Comparison of ENCODE assay signal across 8 cellular contexts in the genomic region with DNA sequence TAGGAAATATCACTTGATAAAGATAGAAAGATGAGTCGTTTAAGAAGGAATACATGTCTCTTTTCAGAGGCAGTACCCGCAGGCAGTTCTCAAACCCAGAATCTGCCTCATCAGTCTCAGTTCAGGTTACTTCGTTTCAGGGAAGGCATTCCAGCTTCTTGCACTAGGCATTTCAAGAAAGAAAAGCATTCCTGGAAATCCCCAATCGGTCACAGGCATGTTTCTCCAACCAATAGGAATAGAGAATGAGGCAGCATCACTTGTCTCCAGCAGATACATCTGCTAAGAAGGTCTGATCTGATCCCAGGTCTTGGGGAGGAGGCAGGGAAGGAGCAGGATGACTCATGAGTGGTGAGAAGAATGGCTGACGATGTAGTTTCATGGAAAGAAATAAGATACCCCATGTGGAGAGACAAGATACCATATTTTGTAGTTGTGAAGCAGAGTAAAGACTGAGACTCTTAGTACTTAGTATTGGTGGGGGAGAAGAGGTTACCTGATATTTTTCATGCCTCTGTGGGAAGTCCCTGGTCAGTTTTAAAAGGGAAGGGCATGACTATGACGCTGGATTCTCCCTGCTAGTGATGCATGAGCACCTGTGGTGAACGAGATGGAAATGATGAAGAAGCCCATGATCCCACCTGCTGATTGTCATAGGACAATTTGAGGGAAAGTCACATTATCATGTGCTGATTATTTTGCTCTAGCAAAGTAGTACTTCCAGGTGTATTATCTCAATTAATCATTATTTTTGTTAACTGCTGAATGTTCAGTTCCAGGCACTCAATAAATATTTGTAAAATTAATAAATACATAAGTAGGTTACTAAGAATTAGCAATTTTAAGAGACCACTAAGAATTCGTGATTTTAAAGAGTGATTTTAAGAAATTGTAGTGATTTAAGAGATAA. TPM values are rescaled to one million over a fixed set of nuclear protein-coding genes. Genes with fewer than 3 reads are reported as not detected.
DNase-seq lines count a peak whose midpoint lies in the region; ATAC-seq and TF ChIP-seq lines count a peak whose summit lies in the region.

No MANE protein-coding gene starts in this region.

- H3K27ac Mint-ChIP-seq in CD4-positive, alpha-beta memory T cell = peak overlapping the region in 1 of 7 donors; percentile 50
- no peak overlapping the region for H3K27ac Mint-ChIP-seq in activated T-cell treated with anti-CD3 and anti-CD28 coated beads, Interleukin-2, amount 50 U/mL, for 72 hours
- no peak overlapping the region for H3K27ac Mint-ChIP-seq in neural crest cell (ENCODE audit: unreplicated experiment)

- CTCF ChIA-PET in CD4-positive, alpha-beta memory T cell (lab: Charles Lee; ENCODE audit: partially characterized antibody) = interaction anchor here (0.8 kb wide), 1 partner anchor 11 kb away, joined by 3 read pairs; no protein-coding TSS in a partner anchor

- no peaks in the 10 kb centered on the region for H3K27me3 ChIP-seq in CD4-positive, alpha-beta memory T cell (ENCODE audit: insufficient read depth, low read length)

- peak; percentile 61 to 77 (median 71) for DNase-seq in CD4-positive, alpha-beta memory T cell
- peak; percentile 96 for DNase-seq in NOMO-1 treated with DMSO at 0.1 percent for 48 hours (lab: John Stamatoyannopoulos, UW; ENCODE audit: unreplicated experiment)
- DNase-seq in activated T-cell treated with anti-CD3 and anti-CD28 coated beads, Interleukin-2, amount 50 U/mL, for 72 hours = peak; percentile 48 to 49
- peak; percentile 92 for DNase-seq in fibroblast of villous mesenchyme (ENCODE audit: low read depth)
- peak; percentile 78 for DNase-seq in neural crest cell (ENCODE audit: low read depth, low spot score)
- DNase-seq in GF-D8 (lab: John Stamatoyannopoulos, UW) = no peak

- POLR2A ChIA-PET in CD4-positive, alpha-beta memory T cell (lab: Charles Lee; ENCODE audit: partially characterized antibody) = interaction anchor here (1.4 kb wide), 1 partner anchor 13 kb away, joined by 3 read pairs; no protein-coding TSS in a partner anchor

- H3K27me3 Mint-ChIP-seq in CD4-positive, alpha-beta memory T cell = no peaks in the 10 kb centered on the region
- H3K27me3 Mint-ChIP-seq in activated T-cell treated with anti-CD3 and anti-CD28 coated beads, Interleukin-2, amount 50 U/mL, for 72 hours (ENCODE audit: low read depth) = no peaks in the 10 kb centered on the region
- H3K27me3 Mint-ChIP-seq in neural crest cell (ENCODE audit: low read depth) = peaks cover 19% of the 10 kb centered on the region

- peaks cover 0 to 5% (median 2%) of the 10 kb centered on the region in 4 donors for H3K4me1 Mint-ChIP-seq in CD4-positive, alpha-beta memory T cell
- H3K4me1 Mint-ChIP-seq in activated T-cell treated with anti-CD3 and anti-CD28 coated beads, Interleukin-2, amount 50 U/mL, for 72 hours (ENCODE audit: low read depth) = no peaks in the 10 kb centered on the region
- no peaks in the 10 kb centered on the region for H3K4me1 Mint-ChIP-seq in neural crest cell

- peak overlapping the region in 1 of 2 donors; percentile 12 for H3K4me3 ChIP-seq in CD4-positive, alpha-beta memory T cell (ENCODE audit: low read length in 2 of 2)
- no peak overlapping the region for H3K4me3 ChIP-seq in fibroblast of villous mesenchyme (ENCODE audit: low read depth, low read length)

- no peaks in the 10 kb centered on the region for H3K9me3 ChIP-seq in CD4-positive, alpha-beta memory T cell (ENCODE audit: control insufficient read depth in 1 of 2, low read length in 2 of 2)

- no peak overlapping the region for H3K4me3 Mint-ChIP-seq in CD4-positive, alpha-beta memory T cell
- no peak overlapping the region for H3K4me3 Mint-ChIP-seq in activated T-cell treated with anti-CD3 and anti-CD28 coated beads, Interleukin-2, amount 50 U/mL, for 72 hours
- H3K4me3 Mint-ChIP-seq in neural crest cell = no peak overlapping the region

- H3K36me3 Mint-ChIP-seq in CD4-positive, alpha-beta memory T cell = no peaks in the 10 kb centered on the region
- no peaks in the 10 kb centered on the region for H3K36me3 Mint-ChIP-seq in activated T-cell treated with anti-CD3 and anti-CD28 coated beads, Interleukin-2, amount 50 U/mL, for 72 hours (ENCODE audit: insufficient read depth in 2 of 2)
- H3K36me3 Mint-ChIP-seq in neural crest cell (ENCODE audit: low read depth) = no peaks in the 10 kb centered on the region

- peak overlapping the region; percentile 67 for H3K27ac ChIP-seq in CD4-positive, alpha-beta memory T cell (ENCODE audit: low read depth, low read length)

- ATAC-seq in GM19025 (IDR thresholded peaks at IDR 0.05; ENCODE audit: low read depth, unreplicated experiment) (peak; percentile 90), HG03103 (IDR thresholded peaks at IDR 0.05; ENCODE audit: low read depth, unreplicated experiment) (peak; percentile 85)
- ATAC-seq in activated T-cell treated with anti-CD3 and anti-CD28 coated beads, Interleukin-2, amount 50 U/mL, for 72 hours (replicated peaks in 1 of 2) = peak; percentile 99

- no peaks in the 10 kb centered on the region for H3K36me3 ChIP-seq in CD4-positive, alpha-beta memory T cell (ENCODE audit: insufficient read depth, low read length)

- H3K4me1 ChIP-seq in CD4-positive, alpha-beta memory T cell (ENCODE audit: insufficient read depth, low read length) = peaks cover 15% of the 10 kb centered on the region

- intact Hi-C loops in CD4-positive, alpha-beta memory T cell (cut with micrococcal nuclease) = loop anchor here (1.0 kb wide), 1 partner anchor 13 kb away; no protein-coding TSS in a partner anchor

- TF ChIP-seq CTCF in fibroblast of villous mesenchyme (IDR thresholded peaks at IDR 0.05; ENCODE audit: insufficient read depth, low read depth, low read length) = no peak
- TF ChIP-seq CTCF in neural crest cell (conservative IDR thresholded peaks at IDR 0.05) = no peak

- H3K9me3 Mint-ChIP-seq in CD4-positive, alpha-beta memory T cell = no peaks in the 10 kb centered on the region
- H3K9me3 Mint-ChIP-seq in activated T-cell treated with anti-CD3 and anti-CD28 coated beads, Interleukin-2, amount 50 U/mL, for 72 hours = no peaks in the 10 kb centered on the region
- H3K9me3 Mint-ChIP-seq in neural crest cell = no peaks in the 10 kb centered on the region

RNA-seq across cellular contexts. Expression of gene HLA-DRB1, which starts 20.3 kb away (rescaled TPM):
- 10 to 100 TPM; 14.2 to 14.3 TPM for total RNA-seq in CD4-positive, alpha-beta memory T cell
- 10 to 100 TPM in 1 of 2 donors, 1 to 10 TPM in 1; 6.9 to 31.6 TPM for polyA plus RNA-seq in CD4-positive, alpha-beta memory T cell
- 10 to 100 TPM in 1 of 2 donors, 1 to 10 TPM in 1; 7.4 to 15.1 TPM for total RNA-seq in activated T-cell treated with anti-CD3 and anti-CD28 coated beads, Interleukin-2, amount 50 U/mL, for 72 hours
- not detected in 2 replicates for total RNA-seq in fibroblast of villous mesenchyme
- total RNA-seq in neural crest cell = 0.66 and 0.84 TPM in 2 replicates

RNA-seq across cellular contexts. Expression of gene HLA-DQA1, which starts 27.2 kb away (rescaled TPM):
- 1 to 10 TPM; 5.8 to 6.7 TPM for total RNA-seq in CD4-positive, alpha-beta memory T cell
- polyA plus RNA-seq in CD4-positive, alpha-beta memory T cell = 1 to 10 TPM in 1 of 2 donors, not detected in 1; 4.7 TPM
- total RNA-seq in activated T-cell treated with anti-CD3 and anti-CD28 coated beads, Interleukin-2, amount 50 U/mL, for 72 hours = 1 to 10 TPM; 2.2 to 3.7 TPM
- total RNA-seq in fibroblast of villous mesenchyme = not detected in 2 replicates
- not detected in 2 replicates for total RNA-seq in neural crest cell

RNA-seq across cellular contexts. Expression of gene HLA-DQB1, which starts 56.5 kb away (rescaled TPM):
- total RNA-seq in CD4-positive, alpha-beta memory T cell = 1 to 10 TPM; 6.3 to 9.9 TPM
- polyA plus RNA-seq in CD4-positive, alpha-beta memory T cell = 10 to 100 TPM in 1 of 2 donors, 1 to 10 TPM in 1; 1.4 to 11.1 TPM
- total RNA-seq in activated T-cell treated with anti-CD3 and anti-CD28 coated beads, Interleukin-2, amount 50 U/mL, for 72 hours = 1 to 10 TPM; 2.5 to 2.9 TPM
- total RNA-seq in fibroblast of villous mesenchyme (not detected in 2 replicates), neural crest cell (0.18 and 0.23 TPM in 2 replicates)
